In the genomic region with DNA sequence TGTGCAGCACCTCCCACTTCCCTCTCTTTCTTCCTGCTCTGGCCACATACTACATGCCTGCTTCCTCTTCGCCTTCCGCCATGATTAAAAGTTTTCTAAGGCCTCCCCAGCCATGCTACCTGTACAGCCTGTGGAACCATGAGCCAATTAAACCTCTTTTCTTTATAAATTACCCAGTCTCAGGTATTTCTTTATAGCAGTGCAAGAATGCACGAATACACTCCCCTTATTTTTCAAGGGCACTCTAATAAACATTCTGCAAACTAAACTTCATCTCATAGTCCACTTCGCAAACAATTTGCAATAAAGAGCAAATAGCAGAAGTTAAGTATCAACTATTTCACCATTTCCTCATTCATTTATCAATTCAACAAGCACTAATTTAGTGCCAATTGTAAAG, we compare ENCODE assay signal across 9 cellular contexts.
"Had no signal": no experiment of that assay in that cellular context is flagged by ENCODE, and none has a peak within 500 bp of the region (broad histone marks: within the 10 kb centered on the region; RNA-seq: fewer than 3 reads in every experiment).

No MANE protein-coding gene starts in this region.

- H3K4me3 ChIP-seq: GM23248, GM23338, HAP-1 had no signal

- H3K4me1 ChIP-seq: HAP-1 had no signal

- H3K27ac ChIP-seq: GM23248 had no signal

- ATAC-seq: GM23338, HCT116 had no signal

- H3K36me3 ChIP-seq: HAP-1 had no signal

- H3K9me3 ChIP-seq: HAP-1 had no signal

- DNase-seq: GM23248, GOT3, H7, H9, HCEC 1CT, HFFc6 had no signal
